Comparison of ENCODE assay signal across 8 cellular contexts in genomic region chr3:172255311-172255710, GRCh38.
A peak's percentile ranks its signal among the peaks of the same experiment; 100 is the strongest.
DNase-seq lines count a peak whose midpoint lies in the region; ATAC-seq and TF ChIP-seq lines count a peak whose summit lies in the region.
"Not testable (repeated sequence)": the region's sequence is repeated elsewhere in the genome, so short reads cannot be mapped to it uniquely, and the experiment has no call there.

No MANE protein-coding gene starts in this region.

- H3K4me1 Mint-ChIP-seq in CD14-positive monocyte; MCF 10A (ENCODE audit: insufficient read depth, unreplicated experiment): not testable (repeated sequence)
- peaks cover 44 to 55% of the 10 kb centered on the region in 2 donors for H3K4me1 Mint-ChIP-seq in natural killer cell

- H3K4me3 ChIP-seq in esophagus muscularis mucosa; skeletal muscle tissue (ENCODE audit: low read length in 3 of 3); tibial artery: not testable (repeated sequence)

- H3K27me3 ChIP-seq in esophagus muscularis mucosa; skeletal muscle tissue (ENCODE audit: control insufficient read depth in 3 of 3, insufficient read depth in 3 of 3, low read length in 3 of 3); tibial artery: not testable (repeated sequence)

- not testable (repeated sequence) for BruUV-seq in MCF 10A (replicated peaks; lab: Mats Ljungman, UMichigan)

- CTCF ChIA-PET in RWPE1 (lab: Yijun Ruan, JAX): interaction anchor here (0.6 kb wide), 1 partner anchor 11 kb away, joined by 3 read pairs; no protein-coding TSS in a partner anchor
- CTCF ChIA-PET in MCF 10A (lab: Yijun Ruan, JAX): not testable (repeated sequence)

- H3K27ac ChIP-seq in RWPE1: peak overlapping the region; percentile 36
- peak overlapping the region; percentile 80 to 86 (median 82) for H3K27ac ChIP-seq in esophagus muscularis mucosa (replicated peaks in 1 of 4)
- H3K27ac ChIP-seq in skeletal muscle tissue (ENCODE audit: low read depth, low read length): peak overlapping the region; percentile 74
- H3K27ac ChIP-seq in tibial artery: peak overlapping the region; percentile 69 to 81

- not testable (repeated sequence) for TF ChIP-seq CTCF in CD14-positive monocyte (IDR thresholded peaks at IDR 0.05); RWPE1 (conservative IDR thresholded peaks at IDR 0.05; ENCODE audit: low read depth); MCF 10A (IDR thresholded peaks at IDR 0.05; ENCODE audit: unreplicated experiment); esophagus muscularis mucosa (IDR thresholded peaks at IDR 0.05); natural killer cell (IDR thresholded peaks at IDR 0.05); tibial artery (IDR thresholded peaks at IDR 0.05)

- H3K4me1 ChIP-seq in esophagus muscularis mucosa (peaks cover 49 to 66% (median 61%) of the 10 kb centered on the region in 4 donors), skeletal muscle tissue (ENCODE audit: control insufficient read depth in 3 of 3, insufficient read depth in 3 of 3, low read length in 3 of 3) (peaks cover 20 to 42% (median 34%) of the 10 kb centered on the region in 3 donors), tibial artery (peaks cover 0 to 68% (median 53%) of the 10 kb centered on the region in 4 donors)

- not testable (repeated sequence) for ATAC-seq in natural killer cell

- intact Hi-C loops in CD14-positive monocyte (cut with micrococcal nuclease); MCF 10A (cut with micrococcal nuclease); esophagus muscularis mucosa (cut with DNase I); natural killer cell (cut with micrococcal nuclease): not testable (repeated sequence)
- intact Hi-C loops in tibial artery (cut with DNase I; ENCODE audit: low total_unique reads): loop anchor here (5.0 kb wide), 1 partner anchor 43 kb away; no protein-coding TSS in a partner anchor

- not testable (repeated sequence) for H3K4me3 Mint-ChIP-seq in CD14-positive monocyte; MCF 10A (ENCODE audit: unreplicated experiment); natural killer cell

- TF ChIP-seq EP300 in esophagus muscularis mucosa (IDR thresholded peaks at IDR 0.05): not testable (repeated sequence)

- H3K9ac ChIP-seq in skeletal muscle tissue (ENCODE audit: low read depth in 1 of 3, low read length in 3 of 3): not testable (repeated sequence)

- 97% methylated on average over 11 of the region's 11 CpGs for WGBS in esophagus muscularis mucosa

- H3K27ac Mint-ChIP-seq in CD14-positive monocyte (peak overlapping the region in 5 of 7 donors; percentile 18 to 85 (median 44)), MCF 10A (ENCODE audit: low read depth, unreplicated experiment) (peak overlapping the region; percentile 44), natural killer cell (peak overlapping the region; percentile 62 to 63)

- not testable (repeated sequence) for H3K9me3 ChIP-seq in esophagus muscularis mucosa; skeletal muscle tissue (ENCODE audit: control insufficient read depth in 3 of 3, low read length in 3 of 3); tibial artery

- POLR2A ChIA-PET in RWPE1 (lab: Yijun Ruan, JAX; ENCODE audit: low non-redundant PET); MCF 10A (lab: Yijun Ruan, JAX): not testable (repeated sequence)

- not testable (repeated sequence) for H3K9me3 Mint-ChIP-seq in CD14-positive monocyte; MCF 10A (ENCODE audit: unreplicated experiment); natural killer cell

- not testable (repeated sequence) for TF ChIP-seq POLR2A in esophagus muscularis mucosa (IDR thresholded peaks at IDR 0.05; ENCODE audit: low read depth)

- H3K36me3 ChIP-seq in esophagus muscularis mucosa (peaks cover 0 to 21% (median 10%) of the 10 kb centered on the region in 4 donors), tibial artery (peaks cover 0 to 16% (median 7%) of the 10 kb centered on the region in 3 donors)
- H3K36me3 ChIP-seq in skeletal muscle tissue (ENCODE audit: control insufficient read depth in 3 of 3, insufficient read depth in 3 of 3, low read length in 3 of 3): not testable (repeated sequence)

- not testable (repeated sequence) for H3K27me3 Mint-ChIP-seq in CD14-positive monocyte (ENCODE audit: low read depth in 3 of 3); MCF 10A (ENCODE audit: insufficient read depth, unreplicated experiment); natural killer cell (ENCODE audit: low read depth in 2 of 2)

- H3K36me3 Mint-ChIP-seq in CD14-positive monocyte (peaks cover 68 to 88% of the 10 kb centered on the region in 2 donors), MCF 10A (ENCODE audit: insufficient read depth, unreplicated experiment) (peaks cover 67% of the 10 kb centered on the region)
- H3K36me3 Mint-ChIP-seq in natural killer cell: not testable (repeated sequence)

- DNase-seq in CD14-positive monocyte (ENCODE audit: low spot score); RWPE1 (ENCODE audit: low spot score); MCF 10A (ENCODE audit: unreplicated experiment); esophagus muscularis mucosa (ENCODE audit: extremely low spot score); natural killer cell; tibial artery: not testable (repeated sequence)
- DNase-seq in kidney tubule cell (ENCODE audit: low spot score): peak; percentile 45
